In genomic region chr17:10735821-10736220, GRCh38 we compare ENCODE assay signal across 6 cellular contexts. TPM values are rescaled to one million over a fixed set of nuclear protein-coding genes. Genes with fewer than 3 reads are reported as not detected.
"Had no signal": no experiment of that assay in that cellular context is flagged by ENCODE, and none has a peak within 500 bp of the region (broad histone marks: within the 10 kb centered on the region; RNA-seq: fewer than 3 reads in every experiment).

No MANE protein-coding gene starts in this region.

- H3K4me3 Mint-ChIP-seq: GM23338, HFFc6 had no signal

- H3K9me3 Mint-ChIP-seq: HFFc6 had no signal

- DNase-seq: HFFc6, IMR-90 had no signal

- H2AFZ ChIP-seq: GM23338 had no signal

- H3K4me2 ChIP-seq: GM23338 had no signal

- H3K27ac Mint-ChIP-seq: GM23338, HFFc6 had no signal

- H3K9me3 ChIP-seq: HAP-1 had no signal

RNA-seq across cellular contexts. Expression of gene TMEM220, which starts 6.0 kb away (rescaled TPM):
- total RNA-seq: HT-29, K562 had no signal
